Comparison of ENCODE assay signal across 8 cellular contexts in genomic region chr15:40694706-40695468, GRCh38. TPM values are rescaled to one million over a fixed set of nuclear protein-coding genes. Genes with fewer than 3 reads are reported as not detected.
DNase-seq lines count a peak whose midpoint lies in the region; ATAC-seq and TF ChIP-seq lines count a peak whose summit lies in the region.

RAD51 (plus strand) TSS chr15:40695174; CDS start chr15:40698759, 3,585 bp downstream.

- no peaks in the 10 kb centered on the region for H3K27me3 Mint-ChIP-seq in IgD-negative memory B cell

- no peaks in the 10 kb centered on the region for H3K9me3 Mint-ChIP-seq in IgD-negative memory B cell

- ATAC-seq in GM21529 (IDR thresholded peaks at IDR 0.05; ENCODE audit: unreplicated experiment) = peak; percentile 86

- peak within 1 kb of the TSS; percentile 96 to 99 (median 98) for H3K4me3 Mint-ChIP-seq in IgD-negative memory B cell

- peaks cover 10 to 18% (median 12%) of the 10 kb centered on the region in 3 donors for H3K4me1 Mint-ChIP-seq in IgD-negative memory B cell

- TF ChIP-seq CTCF in epithelial cell of esophagus (IDR thresholded peaks at IDR 0.05; ENCODE audit: insufficient read depth, low read depth, low read length, missing control alignments) = no peak

- DNase-seq in DMS114 treated with DMSO at 0.1 percent for 48 hours (lab: John Stamatoyannopoulos, UW; ENCODE audit: unreplicated experiment) (peak; percentile 90), OCI-M1 (lab: John Stamatoyannopoulos, UW) (peak; percentile 97), activated T-cell treated with anti-CD3 and anti-CD28 coated beads for 24 hours (ENCODE audit: low read depth) (peak; percentile 90), epithelial cell of esophagus (ENCODE audit: low read depth) (peak; percentile 96)
- DNase-seq in stimulated activated CD8-positive, alpha-beta memory T cell treated with anti-CD3 and anti-CD28 coated beads, Interleukin-2, amount 100 ng/mL, for 48 hours (ENCODE audit: low read depth in 2 of 2) = peak; percentile 86 to 92

- H3K4me3 ChIP-seq in epithelial cell of esophagus (ENCODE audit: low read length) (peak within 1 kb of the TSS; percentile 88), mononuclear cell (ENCODE audit: low read length) (peak within 1 kb of the TSS; percentile 94)

- peak within 1 kb of the TSS; percentile 98 to 100 (median 98) for H3K27ac Mint-ChIP-seq in IgD-negative memory B cell

- H3K4me1 ChIP-seq in mononuclear cell (ENCODE audit: insufficient read depth, low read length) = peaks cover 24% of the 10 kb centered on the region

- no peaks in the 10 kb centered on the region for H3K9me3 ChIP-seq in mononuclear cell (ENCODE audit: low read depth, low read length)

- H3K36me3 Mint-ChIP-seq in IgD-negative memory B cell = peaks cover 2% of the 10 kb centered on the region

- H3K27me3 ChIP-seq in mononuclear cell (ENCODE audit: insufficient read depth, low read length) = no peaks in the 10 kb centered on the region

RNA-seq across cellular contexts. Expression of gene RAD51, which starts in this region (rescaled TPM):
- 0.45 TPM for polyA plus RNA-seq in IgD-negative memory B cell
- 1.2 TPM for total RNA-seq in mononuclear cell

Comparison
In these comparisons a context has a peak if more than half of its experiments do, and no peak if none do; other contexts are left out.
1. Peak in every context shown above with its lines: DNase-seq, ATAC-seq and H3K4me3 ChIP-seq.